8 cellular contexts compared by ENCODE assay signal in genomic region chr3:13040381-13041074, GRCh38. TPM values are rescaled to one million over a fixed set of nuclear protein-coding genes. Genes with fewer than 3 reads are reported as not detected.
DNase-seq lines count a peak whose midpoint lies in the region; ATAC-seq and TF ChIP-seq lines count a peak whose summit lies in the region.

No MANE protein-coding gene starts in this region.

- H3K36me3 ChIP-seq in Karpas-422 (ENCODE audit: insufficient read depth, low read length): no peaks in the 10 kb centered on the region

- TF ChIP-seq CTCF in type B pancreatic cell (conservative IDR thresholded peaks at IDR 0.05): no peak
- TF ChIP-seq CTCF in chondrocyte (IDR thresholded peaks at IDR 0.05): no peak

- H3K27me3 Mint-ChIP-seq in type B pancreatic cell: peaks cover 11% of the 10 kb centered on the region
- H3K27me3 Mint-ChIP-seq in chondrocyte (ENCODE audit: low read depth): peaks cover 12% of the 10 kb centered on the region

- H3K4me1 ChIP-seq in Karpas-422 (ENCODE audit: low read length): peaks cover 3% of the 10 kb centered on the region; the same call in 1 of the 2 replicates

- H3K79me2 ChIP-seq in Karpas-422 (ENCODE audit: low read length): no peaks in the 10 kb centered on the region

- H3K27ac Mint-ChIP-seq in type B pancreatic cell (no peak overlapping the region), chondrocyte (ENCODE audit: unreplicated experiment) (no peak overlapping the region)

- H3K4me3 ChIP-seq in Karpas-422 (ENCODE audit: low read length): no peak overlapping the region

- peak; percentile 46 for DNase-seq in Karpas-422
- peak; percentile 67 for DNase-seq in ecto neural progenitor cell (ENCODE audit: low spot score)
- DNase-seq in type B pancreatic cell (ENCODE audit: extremely low spot score, unreplicated experiment): no peak
- DNase-seq in GOT3 (lab: John Stamatoyannopoulos, UW): no peak
- DNase-seq in chondrocyte (ENCODE audit: low spot score): no peak

- no peaks in the 10 kb centered on the region for H3K9me3 ChIP-seq in Karpas-422 (ENCODE audit: low read length)

- H3K9me3 Mint-ChIP-seq in type B pancreatic cell (no peaks in the 10 kb centered on the region), chondrocyte (ENCODE audit: low read depth) (no peaks in the 10 kb centered on the region)

- H3K27ac ChIP-seq in Karpas-422 (ENCODE audit: low read length): no peak overlapping the region

- no peak overlapping the region for H2AFZ ChIP-seq in Karpas-422 (ENCODE audit: low read length)

- H4K20me1 ChIP-seq in Karpas-422 (ENCODE audit: insufficient read depth, low read depth, low read length): peaks cover 20% of the 10 kb centered on the region; the same call in 1 of the 2 replicates

- H3K36me3 Mint-ChIP-seq in type B pancreatic cell: no peaks in the 10 kb centered on the region
- no peaks in the 10 kb centered on the region for H3K36me3 Mint-ChIP-seq in chondrocyte (ENCODE audit: low read depth)

- no peaks in the 10 kb centered on the region for H3K27me3 ChIP-seq in Karpas-422 (ENCODE audit: low read length)

- no peak overlapping the region for H3K9ac ChIP-seq in Karpas-422 (ENCODE audit: low read length)

- H3K4me3 Mint-ChIP-seq in type B pancreatic cell (no peak overlapping the region), chondrocyte (ENCODE audit: unreplicated experiment) (no peak overlapping the region)

- no peak overlapping the region for H3K4me2 ChIP-seq in Karpas-422 (ENCODE audit: low read depth, low read length, poor library complexity, severe bottlenecking)

- ATAC-seq in GM18858 (IDR thresholded peaks at IDR 0.05; ENCODE audit: unreplicated experiment): peak; percentile 92
- peak; percentile 95 for ATAC-seq in GM21723 (IDR thresholded peaks at IDR 0.05; ENCODE audit: unreplicated experiment)
- no peak for ATAC-seq in GM18873 (IDR thresholded peaks at IDR 0.05; ENCODE audit: low FRiP score, unreplicated experiment)

- H3K9me2 ChIP-seq in Karpas-422 (replicated peaks; ENCODE audit: insufficient read depth, low read length): no peaks in the 10 kb centered on the region

- peaks cover 31% of the 10 kb centered on the region for H3K4me1 Mint-ChIP-seq in type B pancreatic cell (ENCODE audit: unreplicated experiment)
- H3K4me1 Mint-ChIP-seq in chondrocyte (ENCODE audit: low read depth): no peaks in the 10 kb centered on the region

RNA-seq across cellular contexts. Expression of gene IQSEC1, which starts 32.7 kb away (rescaled TPM):
- 4.7 and 8.2 TPM in 2 replicates for total RNA-seq in Karpas-422 (2014; rRNA removed; shearing (Covaris generic); ENCODE audit: low replicate concordance)
- total RNA-seq in type B pancreatic cell (ENCODE audit: low replicate concordance) (28.5 and 33.1 TPM in 2 replicates), chondrocyte (37.2 to 43.3 TPM (median 38.2 TPM) in 3 replicates)

Comparison
In these comparisons a context has a peak if more than half of its experiments do, and no peak if none do; other contexts are left out.
1. DNase-seq: peak in Karpas-422 (single experiment) and ecto neural progenitor cell (single experiment); none in type B pancreatic cell (single experiment), GOT3 (single experiment) and chondrocyte (single experiment).